ENCODE assay signal across 1 cellular context in genomic region chr3:135106445-135106844, GRCh38.
TF ChIP-seq lines count a peak whose summit lies in the region.

No MANE protein-coding gene starts in this region.

TF ChIP-seq in HepG2, 621 proteins besides CTCF, POLR2A, EP300 and RAD21 (continued from another document):
- 0 out of 2 replicates have a peak, but pooled peaks have one; percentile 25 for TF ChIP-seq ZBTB26 (CRISPR knock-in tag; IDR thresholded peaks at IDR 0.05; ENCODE audit: borderline replicate concordance)
- TF ChIP-seq ZNF879 (CRISPR knock-in tag; IDR thresholded peaks at IDR 0.05): no peak
- TF ChIP-seq PAX8 (CRISPR knock-in tag; IDR thresholded peaks at IDR 0.05; ENCODE audit: borderline replicate concordance): no peak
- TF ChIP-seq TRIM24 (CRISPR knock-in tag; IDR thresholded peaks at IDR 0.05): no peak
- TF ChIP-seq NFE2L2 (IDR thresholded peaks at IDR 0.05; ENCODE audit: low read length): no peak
- TF ChIP-seq EHMT2 (IDR thresholded peaks at IDR 0.05; ENCODE audit: borderline replicate concordance, low read depth, low read length): peak; percentile 94
- TF ChIP-seq ARNT2 (CRISPR knock-in tag; IDR thresholded peaks at IDR 0.05; ENCODE audit: low read depth): no peak
- TF ChIP-seq, protein P1, sequence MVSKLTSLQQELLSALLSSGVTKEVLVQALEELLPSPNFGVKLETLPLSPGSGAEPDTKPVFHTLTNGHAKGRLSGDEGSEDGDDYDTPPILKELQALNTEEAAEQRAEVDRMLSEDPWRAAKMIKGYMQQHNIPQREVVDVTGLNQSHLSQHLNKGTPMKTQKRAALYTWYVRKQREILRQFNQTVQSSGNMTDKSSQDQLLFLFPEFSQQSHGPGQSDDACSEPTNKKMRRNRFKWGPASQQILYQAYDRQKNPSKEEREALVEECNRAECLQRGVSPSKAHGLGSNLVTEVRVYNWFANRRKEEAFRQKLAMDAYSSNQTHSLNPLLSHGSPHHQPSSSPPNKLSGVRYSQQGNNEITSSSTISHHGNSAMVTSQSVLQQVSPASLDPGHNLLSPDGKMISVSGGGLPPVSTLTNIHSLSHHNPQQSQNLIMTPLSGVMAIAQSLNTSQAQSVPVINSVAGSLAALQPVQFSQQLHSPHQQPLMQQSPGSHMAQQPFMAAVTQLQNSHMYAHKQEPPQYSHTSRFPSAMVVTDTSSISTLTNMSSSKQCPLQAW (CRISPR knock-in tag; IDR thresholded peaks at IDR 0.05): no peak
- TF ChIP-seq SMARCC2 (IDR thresholded peaks at IDR 0.05): no peak
- TF ChIP-seq MAZ (IDR thresholded peaks at IDR 0.05; ENCODE audit: borderline replicate concordance, low read depth, low read length): no peak
- TF ChIP-seq MAZ (CRISPR knock-in tag; IDR thresholded peaks at IDR 0.05; ENCODE audit: low read depth): no peak
- TF ChIP-seq EZH2 (conservative IDR thresholded peaks at IDR 0.05; ENCODE audit: low read depth, low read length): no peak
- 0 out of 2 replicates have a peak, but pooled peaks have one; percentile 18 for TF ChIP-seq SMYD3 (CRISPR knock-in tag; IDR thresholded peaks at IDR 0.05)
- no peak for TF ChIP-seq SMARCE1 (IDR thresholded peaks at IDR 0.05; ENCODE audit: borderline replicate concordance)
- TF ChIP-seq, protein P2, sequence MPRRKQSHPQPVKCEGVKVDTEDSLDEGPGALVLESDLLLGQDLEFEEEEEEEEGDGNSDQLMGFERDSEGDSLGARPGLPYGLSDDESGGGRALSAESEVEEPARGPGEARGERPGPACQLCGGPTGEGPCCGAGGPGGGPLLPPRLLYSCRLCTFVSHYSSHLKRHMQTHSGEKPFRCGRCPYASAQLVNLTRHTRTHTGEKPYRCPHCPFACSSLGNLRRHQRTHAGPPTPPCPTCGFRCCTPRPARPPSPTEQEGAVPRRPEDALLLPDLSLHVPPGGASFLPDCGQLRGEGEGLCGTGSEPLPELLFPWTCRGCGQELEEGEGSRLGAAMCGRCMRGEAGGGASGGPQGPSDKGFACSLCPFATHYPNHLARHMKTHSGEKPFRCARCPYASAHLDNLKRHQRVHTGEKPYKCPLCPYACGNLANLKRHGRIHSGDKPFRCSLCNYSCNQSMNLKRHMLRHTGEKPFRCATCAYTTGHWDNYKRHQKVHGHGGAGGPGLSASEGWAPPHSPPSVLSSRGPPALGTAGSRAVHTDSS (CRISPR knock-in tag; conservative IDR thresholded peaks at IDR 0.05): no peak
- TF ChIP-seq HNF4A (CRISPR knock-in tag; IDR thresholded peaks at IDR 0.05): peak; percentile 22; the same call in 1 of the 2 replicates
- TF ChIP-seq ZNF484 (CRISPR knock-in tag; IDR thresholded peaks at IDR 0.05; ENCODE audit: borderline replicate concordance, low read depth): no peak
- TF ChIP-seq GATAD1 (CRISPR knock-in tag; IDR thresholded peaks at IDR 0.05): peak; percentile 34; the same call in 1 of the 2 replicates
- TF ChIP-seq NR1H2 (CRISPR knock-in tag; IDR thresholded peaks at IDR 0.05; ENCODE audit: borderline replicate concordance, low read depth): no peak
